ENCODE assay signal across 14 cellular contexts in genomic region chr17:55175788-55176425, GRCh38.
DNase-seq lines count a peak whose midpoint lies in the region; ATAC-seq and TF ChIP-seq lines count a peak whose summit lies in the region.
"Had no signal": no experiment of that assay in that cellular context is flagged by ENCODE, and none has a peak within 500 bp of the region (broad histone marks: within the 10 kb centered on the region; RNA-seq: fewer than 3 reads in every experiment).

No MANE protein-coding gene starts in this region.

- H4K20me1 ChIP-seq in osteoblast (ENCODE audit: insufficient read depth, low read length), result no peaks in the 10 kb centered on the region

- no peak overlapping the region for H3K4me3 Mint-ChIP-seq in osteocyte (ENCODE audit: unreplicated experiment)
- H3K4me3 Mint-ChIP-seq: type B pancreatic cell had no signal

- peaks cover 9% of the 10 kb centered on the region for H3K36me3 Mint-ChIP-seq in osteocyte (ENCODE audit: unreplicated experiment)

- H3K4me1 ChIP-seq in osteoblast (ENCODE audit: insufficient read depth, low read length), result no peaks in the 10 kb centered on the region

- H3K27me3 ChIP-seq in osteoblast (ENCODE audit: insufficient read depth, low read length), result no peaks in the 10 kb centered on the region
- H3K27me3 ChIP-seq: MG63 had no signal

- H3K9me3 Mint-ChIP-seq in osteocyte (ENCODE audit: unreplicated experiment), result peaks cover 10% of the 10 kb centered on the region

- H3K4me2 ChIP-seq in osteoblast (ENCODE audit: insufficient read depth, low read length), result no peak overlapping the region

- no peak overlapping the region for H3K4me3 ChIP-seq in osteoblast (ENCODE audit: insufficient read depth, low read length)
- H3K4me3 ChIP-seq: MG63 had no signal

- H3K27me3 Mint-ChIP-seq in osteocyte (ENCODE audit: unreplicated experiment), result no peaks in the 10 kb centered on the region
- H3K27me3 Mint-ChIP-seq: type B pancreatic cell had no signal

- H3K9me3 ChIP-seq in osteoblast (ENCODE audit: low read depth, low read length), result no peaks in the 10 kb centered on the region
- H3K9me3 ChIP-seq: MG63 had no signal

- no peak overlapping the region for H3K27ac ChIP-seq in osteoblast (ENCODE audit: low read depth, low read length)

- TF ChIP-seq CTCF in osteoblast (IDR thresholded peaks at IDR 0.05; ENCODE audit: extremely low read depth, low read depth, low read length) (no peak), osteocyte (IDR thresholded peaks at IDR 0.05) (no peak)

- H3K36me3 ChIP-seq in osteoblast (ENCODE audit: insufficient read depth, low read length), result no peaks in the 10 kb centered on the region
- H3K36me3 ChIP-seq: MG63 had no signal

- DNase-seq in COR-L47 (lab: John Stamatoyannopoulos, UW), result peak; percentile 4
- peak; percentile 61 to 81 for DNase-seq in Kasumi-1 (lab: John Stamatoyannopoulos, UW)
- DNase-seq in cerebellar cortex (ENCODE audit: low spot score), result peak; percentile 46
- DNase-seq in osteoblast (ENCODE audit: insufficient read length, low spot score, missing footprints), result no peak
- DNase-seq in osteocyte (ENCODE audit: extremely low spot score, unreplicated experiment), result no peak
- no peak for DNase-seq in DMS153 (lab: John Stamatoyannopoulos, UW)
- DNase-seq in NOMO-1 (lab: John Stamatoyannopoulos, UW; ENCODE audit: unreplicated experiment in 2 of 2), result no peak
- DNase-seq: activated effector memory CD4-positive, alpha-beta T cell treated with Interleukin-2 at 50 U/mL for 16 hours; glutamatergic neuron; MG63; occipital lobe; stimulated activated CD4-positive, alpha-beta T cell treated with anti-CD3 and anti-CD28 coated beads, Interleukin-4, amount 100 ng/mL, for 1 hour had no signal

- peaks cover 25% of the 10 kb centered on the region for H3K4me1 Mint-ChIP-seq in osteocyte (ENCODE audit: unreplicated experiment)

- no peak overlapping the region for H3K27ac Mint-ChIP-seq in osteocyte (ENCODE audit: unreplicated experiment)
- H3K27ac Mint-ChIP-seq: type B pancreatic cell had no signal

- ATAC-seq in GM21576 (IDR thresholded peaks at IDR 0.05; ENCODE audit: unreplicated experiment), result peak; percentile 40

- H3K79me2 ChIP-seq in osteoblast (ENCODE audit: insufficient read depth, low read length), result no peaks in the 10 kb centered on the region

- no peak overlapping the region for H2AFZ ChIP-seq in osteoblast (ENCODE audit: low read length)

Comparison
In these comparisons a context has a peak if more than half of its experiments do, and no peak if none do; other contexts are left out.
1. DNase-seq: peak in COR-L47 (single experiment), Kasumi-1 (2 of 2) and cerebellar cortex (single experiment); none in osteoblast (single experiment), osteocyte (single experiment), DMS153 (single experiment) and NOMO-1 (0 of 2).